Comparison of ENCODE assay signal across 15 cellular contexts in the genomic region with DNA sequence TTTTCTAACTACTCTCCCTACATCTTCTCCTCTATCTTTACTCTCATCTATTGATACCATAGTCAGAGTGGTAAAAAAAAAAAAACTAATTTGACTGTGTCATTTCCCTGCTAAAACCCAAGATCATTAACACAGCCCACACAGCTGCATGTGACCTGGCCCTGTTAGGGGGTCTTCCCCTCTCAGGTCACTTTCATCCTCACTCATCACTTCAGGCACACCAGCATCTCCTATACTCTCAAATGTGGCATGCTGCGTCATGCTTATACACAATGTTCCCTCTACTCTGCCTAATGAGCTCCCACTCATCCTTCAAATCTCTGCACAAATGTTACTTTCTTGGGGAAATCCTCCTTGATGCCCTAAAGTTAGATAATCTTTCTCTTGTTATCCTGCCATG.
DNase-seq lines count a peak whose midpoint lies in the region; ATAC-seq and TF ChIP-seq lines count a peak whose summit lies in the region.
"Had no signal": no experiment of that assay in that cellular context is flagged by ENCODE, and none has a peak within 500 bp of the region (broad histone marks: within the 10 kb centered on the region; RNA-seq: fewer than 3 reads in every experiment).

No MANE protein-coding gene starts in this region.

- 100% methylated on average over 1 of the region's 1 CpG for WGBS in mammary epithelial cell (ENCODE audit: low coverage, missing lambda C conversion rate)

- H3K27ac ChIP-seq in cingulate gyrus (ENCODE audit: low read depth, low read length) (peak overlapping the region; percentile 44), mammary epithelial cell (ENCODE audit: insufficient read depth, low read depth, low read length) (no peak overlapping the region)
- H3K27ac ChIP-seq: left ventricle myocardium inferior had no signal

- H3K4me2 ChIP-seq in mammary epithelial cell (ENCODE audit: insufficient read depth, low read depth, low read length), result no peak overlapping the region

- H4K20me1 ChIP-seq in mammary epithelial cell (ENCODE audit: insufficient read depth, low read length), result no peaks in the 10 kb centered on the region

- H3K4me1 ChIP-seq in mammary epithelial cell (ENCODE audit: insufficient read depth, low read length), result no peaks in the 10 kb centered on the region

- intact Hi-C loops in mammary epithelial cell (cut with micrococcal nuclease), result no loop called here

- H3K9me3 ChIP-seq in mammary epithelial cell (replicated peaks; ENCODE audit: insufficient read depth, low read length), result no peaks in the 10 kb centered on the region
- H3K9me3 ChIP-seq: left ventricle myocardium inferior had no signal

- dilution Hi-C loops in mammary epithelial cell (cut with HindIII; ENCODE audit: low sequenced_read_pairs), result no loop called here

- DNase-seq in NCI-H2029 (lab: John Stamatoyannopoulos, UW) (no peak), HCEC 1CT (no peak), HPDE6-E6E7 (ENCODE audit: extremely low spot score) (no peak), mammary epithelial cell (no peak)
- DNase-seq: activated CD4-positive, alpha-beta T cell treated with anti-CD3 and anti-CD28 coated beads for 4 hours; activated T-cell treated with anti-CD3 and anti-CD28 coated beads, Interleukin-2, amount 50 U/mL, for 72 hours; AML-193; left ventricle myocardium inferior; naive thymus-derived CD4-positive, alpha-beta T cell; NCI-H146; NCI-H524 had no signal

- no peaks in the 10 kb centered on the region for H3K79me2 ChIP-seq in mammary epithelial cell (ENCODE audit: insufficient read depth, low read length)

- H3K4me3 ChIP-seq in mammary epithelial cell (replicated peaks in 1 of 3; ENCODE audit: insufficient read depth in 1 of 3, low read depth in 2 of 3, low read length in 3 of 3), result no peak overlapping the region
- H3K4me3 ChIP-seq: left ventricle myocardium inferior had no signal

- H3K36me3 ChIP-seq in mammary epithelial cell (ENCODE audit: insufficient read depth, low read length), result no peaks in the 10 kb centered on the region
- H3K36me3 ChIP-seq: left ventricle myocardium inferior had no signal

- H2AFZ ChIP-seq in mammary epithelial cell (ENCODE audit: low read depth, low read length), result no peak overlapping the region

- no peak for TF ChIP-seq CTCF in mammary epithelial cell (conservative IDR thresholded peaks at IDR 0.05 in 1 of 2, IDR thresholded peaks at IDR 0.05 in 1 of 2; ENCODE audit: extremely low read depth in 1 of 2, insufficient read depth in 1 of 2, low read depth in 1 of 2, low read length in 2 of 2)

- BruUV-seq in mammary epithelial cell (replicated peaks; lab: Mats Ljungman, UMichigan), result no TSS peak

- peak; percentile 78 for ATAC-seq in GM18511 (IDR thresholded peaks at IDR 0.05; ENCODE audit: unreplicated experiment)
- peak; percentile 84 for ATAC-seq in GM21447 (IDR thresholded peaks at IDR 0.05; ENCODE audit: unreplicated experiment)
- peak; percentile 89 for ATAC-seq in HG03108 (IDR thresholded peaks at IDR 0.05; ENCODE audit: unreplicated experiment)
- ATAC-seq: naive thymus-derived CD4-positive, alpha-beta T cell had no signal

- CTCF ChIA-PET in mammary epithelial cell (lab: Charles Lee; ENCODE audit: low non-redundant PET), result no interaction called here

- in situ Hi-C loops in mammary epithelial cell (cut with MboI; ENCODE audit: low sequenced_read_pairs in 2 of 2), result no loop called here

- no peaks in the 10 kb centered on the region for H3K27me3 ChIP-seq in mammary epithelial cell (ENCODE audit: insufficient read depth, low read length)

- H3K9ac ChIP-seq in mammary epithelial cell (ENCODE audit: insufficient read depth, low read length), result no peak overlapping the region
